9 cellular contexts compared by ENCODE assay signal in the genomic region with DNA sequence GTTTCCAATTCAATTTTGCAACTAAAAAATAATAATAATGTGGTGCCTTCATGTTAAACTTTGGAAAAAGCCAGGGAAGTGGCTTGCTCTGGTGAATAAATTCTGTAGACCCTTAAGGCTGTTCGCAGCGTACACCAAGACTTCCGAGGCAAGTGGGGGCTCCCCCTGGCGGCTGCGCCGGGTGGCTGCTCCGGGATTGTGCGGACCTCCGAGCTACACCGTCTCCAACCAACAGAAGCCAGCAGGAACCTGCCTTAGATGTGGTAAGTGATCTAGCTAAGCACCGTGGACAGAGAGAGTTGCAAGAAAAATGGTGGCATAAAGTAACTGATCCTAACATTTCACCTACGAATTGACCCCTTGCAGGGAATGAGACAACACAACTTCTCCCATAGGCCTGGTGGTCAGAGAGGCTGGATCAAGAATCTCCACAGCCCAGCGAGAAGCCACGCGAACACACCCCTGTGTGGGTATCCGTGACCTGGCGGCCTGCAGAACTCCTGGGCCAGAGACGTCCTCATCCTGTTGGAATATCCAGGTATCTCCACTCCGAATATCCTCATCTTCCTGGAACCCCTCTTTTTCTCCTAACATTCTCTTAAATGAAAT.
DNase-seq lines count a peak whose midpoint lies in the region; ATAC-seq, FAIRE-seq and TF ChIP-seq lines count a peak whose summit lies in the region.
"Had no signal": no experiment of that assay in that cellular context is flagged by ENCODE, and none has a peak within 500 bp of the region (broad histone marks: within the 10 kb centered on the region; RNA-seq: fewer than 3 reads in every experiment).

No MANE protein-coding gene starts in this region.

- WGBS in heart left ventricle, 4 donors = 28 to 35% (median 34%) methylated on average over 19 of the region's 19 CpGs
- WGBS in pancreas, 2 donors = 27 to 32% methylated on average over 19 of the region's 19 CpGs

- DNase-seq in NCI-H2029 treated with DMSO at 0.1 percent for 48 hours (lab: John Stamatoyannopoulos, UW) (peak; percentile 23), NCI-H2029 (lab: John Stamatoyannopoulos, UW) (no peak), Panc1 (ENCODE audit: low read depth, low spot score) (peak; percentile 48), heart left ventricle (peak; percentile 51 to 85 (median 69)), pancreas (peak; percentile 55 to 89 (median 71)), upper lobe of right lung (peak; percentile 85)
- peak; percentile 63 for DNase-seq in activated naive CD4-positive, alpha-beta T cell treated with anti-CD3 and anti-CD28 coated beads, Interleukin-2, amount 50 U/mL, for 16 hours

- TF ChIP-seq POLR2A in heart left ventricle (IDR thresholded peaks at IDR 0.05) = no peak

- H3K27ac ChIP-seq in Panc1 (ENCODE audit: low read length) (no peak overlapping the region), heart left ventricle (peak overlapping the region in 2 of 12 donors; percentile 13 to 32), pancreas (no peak overlapping the region), upper lobe of right lung (no peak overlapping the region)
- H3K27ac ChIP-seq: BLaER1 treated with 17β-estradiol and CSF1 and Interleukin-3, amounts not matched to agents 10 nM and 100 nM had no signal

- in situ Hi-C loops in Panc1 (cut with HindIII; ENCODE audit: low pct_unique_long_range_greater_than_20kb, low sequenced_read_pairs) = no loop called here

- BruUV-seq in Panc1 (replicated peaks; lab: Mats Ljungman, UMichigan) = no TSS peak

- TF ChIP-seq CTCF in Panc1 (IDR thresholded peaks at IDR 0.05) (peak; percentile 96), heart left ventricle (IDR thresholded peaks at IDR 0.05) (peak; percentile 78 to 90 (median 86)), pancreas (IDR thresholded peaks at IDR 0.05) (peak; percentile 80 to 92 (median 89)), upper lobe of right lung (IDR thresholded peaks at IDR 0.05) (peak; percentile 82)

- no peaks in the 10 kb centered on the region for H3K9me3 ChIP-seq in Panc1 (ENCODE audit: control insufficient read depth, insufficient read depth, low read depth, low read length)
- H3K9me3 ChIP-seq in heart left ventricle = peaks cover 0 to 20% (median 3%) of the 10 kb centered on the region in 12 donors
- no peaks in the 10 kb centered on the region for H3K9me3 ChIP-seq in pancreas
- H3K9me3 ChIP-seq in upper lobe of right lung = no peaks in the 10 kb centered on the region

- no peaks in the 10 kb centered on the region for H3K27me3 ChIP-seq in Panc1 (ENCODE audit: control insufficient read depth, insufficient read depth, low read length)
- H3K27me3 ChIP-seq in heart left ventricle = peaks cover 0 to 20% (median 6%) of the 10 kb centered on the region in 9 donors
- H3K27me3 ChIP-seq in pancreas = peaks cover 0 to 2% (median 0%) of the 10 kb centered on the region in 4 donors
- peaks cover 6% of the 10 kb centered on the region for H3K27me3 ChIP-seq in upper lobe of right lung
- H3K27me3 ChIP-seq: BLaER1 treated with 17β-estradiol and CSF1 and Interleukin-3, amounts not matched to agents 10 nM and 100 nM had no signal

- H3K36me3 ChIP-seq in Panc1 (ENCODE audit: control insufficient read depth, insufficient read depth, low read length) (no peaks in the 10 kb centered on the region), heart left ventricle (no peaks in the 10 kb centered on the region), pancreas (no peaks in the 10 kb centered on the region), upper lobe of right lung (no peaks in the 10 kb centered on the region)

- H3K4me1 ChIP-seq in Panc1 (ENCODE audit: control insufficient read depth, insufficient read depth, low read length) (no peaks in the 10 kb centered on the region), heart left ventricle (peaks cover 0 to 6% (median 0%) of the 10 kb centered on the region in 12 donors), pancreas (no peaks in the 10 kb centered on the region), upper lobe of right lung (no peaks in the 10 kb centered on the region)
- H3K4me1 ChIP-seq: BLaER1 treated with 17β-estradiol and CSF1 and Interleukin-3, amounts not matched to agents 10 nM and 100 nM had no signal

- intact Hi-C loops in Panc1 (cut with micrococcal nuclease; ENCODE audit: unreplicated experiment) = loop anchor here (2.0 kb wide), 1 partner anchor 213 kb away; no protein-coding TSS in a partner anchor
- intact Hi-C loops in heart left ventricle (cut with DNase I) = loop anchor here in 7 of 10 donors (2.0 to 10.0 kb wide), 6 partner anchors 91 to 213 kb away; no protein-coding TSS in a partner anchor
- intact Hi-C loops in pancreas (cut with DNase I) = loop anchor here in 2 of 3 donors (2.0 to 5.0 kb wide), 3 partner anchors 201 to 216 kb away; no protein-coding TSS in a partner anchor
- intact Hi-C loops in upper lobe of right lung (cut with DNase I) = no loop called here

- peak overlapping the region; percentile 37 to 52 for H3K4me3 ChIP-seq in Panc1 (ENCODE audit: low read depth in 2 of 2, low read length in 2 of 2)
- peak overlapping the region in 11 of 12 donors; percentile 5 to 54 (median 39) for H3K4me3 ChIP-seq in heart left ventricle
- H3K4me3 ChIP-seq in pancreas = peak overlapping the region in 2 of 4 donors; percentile 35 to 40
- H3K4me3 ChIP-seq in upper lobe of right lung = peak overlapping the region; percentile 28
- H3K4me3 ChIP-seq: BLaER1 treated with 17β-estradiol and CSF1 and Interleukin-3, amounts not matched to agents 10 nM and 100 nM had no signal

- FAIRE-seq in pancreas (lab: Jason Lieb, UNC) = no peak

- ATAC-seq in HG02885 (IDR thresholded peaks at IDR 0.05; ENCODE audit: poor library complexity, unreplicated experiment) (peak; percentile 98), Panc1 (peak; percentile 100), heart left ventricle (peak; percentile 69 to 96 (median 88)), pancreas (peak; percentile 97 to 100 (median 99)), upper lobe of right lung (peak; percentile 97)

- POLR2A ChIA-PET in Panc1 (lab: Charles Lee) = interaction anchor here (0.6 kb wide), 1 partner anchor 693 kb away, joined by 3 read pairs; no protein-coding TSS in a partner anchor

- CTCF ChIA-PET in Panc1 (lab: Charles Lee) = interaction anchor here (0.6 to 2.0 kb wide), 5 partner anchors 166 to 553 kb away, joined by 3 to 16 read pairs (median 3); no protein-coding TSS in a partner anchor
